20 cellular contexts compared by ENCODE assay signal in genomic region chr1:245802941-245803665, GRCh38.
A peak's percentile ranks its signal among the peaks of the same experiment; 100 is the strongest.
DNase-seq lines count a peak whose midpoint lies in the region; ATAC-seq and TF ChIP-seq lines count a peak whose summit lies in the region.
"Had no signal": no experiment of that assay in that cellular context is flagged by ENCODE, and none has a peak within 500 bp of the region (broad histone marks: within the 10 kb centered on the region; RNA-seq: fewer than 3 reads in every experiment).

No MANE protein-coding gene starts in this region.

- H3K4me3 ChIP-seq in Loucy (ENCODE audit: low read length, poor library complexity, severe bottlenecking), result no peak overlapping the region
- H3K4me3 ChIP-seq: BLaER1, K562, Peyer's patch, SK-N-MC had no signal

- no peaks in the 10 kb centered on the region for H3F3A ChIP-seq in Loucy (ENCODE audit: low read depth)

- no peak overlapping the region for H3K27ac ChIP-seq in foreskin keratinocyte
- H3K27ac ChIP-seq: BLaER1, Peyer's patch, SK-N-MC had no signal

- H3K36me3 ChIP-seq in Loucy (ENCODE audit: insufficient read depth, low read length), result no peaks in the 10 kb centered on the region
- H3K36me3 ChIP-seq: BLaER1, Peyer's patch had no signal

- no peaks in the 10 kb centered on the region for H3K79me2 ChIP-seq in Loucy (ENCODE audit: insufficient read depth, low read length)

- no peak overlapping the region for H3K9ac ChIP-seq in Loucy (ENCODE audit: low read depth, low read length, poor library complexity, severe bottlenecking)
- H3K9ac ChIP-seq: BLaER1 had no signal

- no peaks in the 10 kb centered on the region for H3K9me3 ChIP-seq in Loucy (ENCODE audit: insufficient read depth, low read depth, low read length)
- H3K9me3 ChIP-seq: BLaER1, Peyer's patch had no signal

- no peak overlapping the region for H3K4me2 ChIP-seq in Loucy (ENCODE audit: low read depth, low read length, poor library complexity, severe bottlenecking)
- H3K4me2 ChIP-seq: BLaER1 had no signal

- no peak overlapping the region for H2AFZ ChIP-seq in Loucy (ENCODE audit: low read length)

- H3K27me3 ChIP-seq in Loucy (ENCODE audit: insufficient read depth, low read length, poor library complexity, severe bottlenecking) (no peaks in the 10 kb centered on the region), foreskin keratinocyte (no peaks in the 10 kb centered on the region)
- H3K27me3 ChIP-seq: BLaER1, Peyer's patch had no signal

- TF ChIP-seq CTCF in Loucy (conservative IDR thresholded peaks at IDR 0.05; ENCODE audit: low read length), result peak; percentile 18; the same call in 1 of the 2 replicates
- no peak for TF ChIP-seq CTCF in foreskin keratinocyte (conservative IDR thresholded peaks at IDR 0.05)

- peak; percentile 58 for DNase-seq in A172 (ENCODE audit: low spot score)
- DNase-seq in RPMI7951 (ENCODE audit: low read depth), result peak; percentile 93
- DNase-seq in foreskin keratinocyte, result peak in 1 of 2 donors; percentile 44
- DNase-seq in HuH-7.5 (ENCODE audit: low spot score), result no peak
- DNase-seq in COLO829 (ENCODE audit: low spot score), result no peak
- DNase-seq in NCI-H82 (lab: John Stamatoyannopoulos, UW), result no peak
- DNase-seq: Calu3; CD4-positive, alpha-beta memory T cell; DMS53; NCI-H1048; NCI-H1436; NCI-H2081; NCI-H446 treated with DMSO at 0.1 percent for 48 hours; Peyer's patch; Right ventricle myocardium superior had no signal

- H3K4me1 ChIP-seq in Loucy (ENCODE audit: insufficient read depth, low read length, poor library complexity, severe bottlenecking) (peaks cover 12% of the 10 kb centered on the region), foreskin keratinocyte (no peaks in the 10 kb centered on the region)
- H3K4me1 ChIP-seq: Peyer's patch had no signal

- no peaks in the 10 kb centered on the region for H4K20me1 ChIP-seq in Loucy (ENCODE audit: insufficient read depth, low read length, poor library complexity, severe bottlenecking)
- H4K20me1 ChIP-seq: BLaER1 had no signal

- peak; percentile 42 for ATAC-seq in foreskin keratinocyte
- no peak for ATAC-seq in GM19395 (IDR thresholded peaks at IDR 0.05; ENCODE audit: unreplicated experiment)
- ATAC-seq: K562 had no signal

- H3K9me2 ChIP-seq in Loucy (replicated peaks; ENCODE audit: low read depth, low read length), result no peaks in the 10 kb centered on the region

Comparison
In these comparisons a context has a peak if more than half of its experiments do, and no peak if none do; other contexts are left out.
1. DNase-seq: peak in A172 (single experiment) and RPMI7951 (single experiment); none in HuH-7.5 (single experiment), COLO829 (single experiment) and NCI-H82 (single experiment).